2 cellular contexts compared by ENCODE assay signal in genomic region chr6:35747877-35748276, GRCh38.
TF ChIP-seq lines count a peak whose summit lies in the region.

No MANE protein-coding gene starts in this region.

TF ChIP-seq in HEK293, 187 proteins besides CTCF, POLR2A, EP300 and RAD21:
- TF ChIP-seq ZNF146 (tag by site-specific recombination; IDR thresholded peaks at IDR 0.05) (no peak), SETDB1 (IDR thresholded peaks at IDR 0.05; ENCODE audit: insufficient read length, low read length) (peak; percentile 57), ZBTB8A (tag by site-specific recombination; IDR thresholded peaks at IDR 0.05) (no peak), ZNF324 (tag by site-specific recombination; IDR thresholded peaks at IDR 0.05) (no peak), ZNF791 (tag by site-specific recombination; IDR thresholded peaks at IDR 0.05) (no peak), BCL11B (tag by site-specific recombination; IDR thresholded peaks at IDR 0.05; ENCODE audit: low read depth) (no peak), ZNF140 (tag by site-specific recombination; IDR thresholded peaks at IDR 0.05) (no peak)

TF ChIP-seq in K562, 482 proteins besides CTCF, POLR2A, EP300 and RAD21:
- peak in 1 of 2 experiments; percentile 29; a peak in 1 of 3 replicates for TF ChIP-seq CBX3 (IDR thresholded peaks at IDR 0.05; ENCODE audit: borderline replicate concordance in 1 of 2, low read length in 2 of 2)
- TF ChIP-seq SREBF1 (IDR thresholded peaks at IDR 0.05; ENCODE audit: borderline replicate concordance, low read depth, low read length) = no peak
- TF ChIP-seq RBM25 (IDR thresholded peaks at IDR 0.05; ENCODE audit: low read depth, low read length, severe bottlenecking) = peak; percentile 68
- no peak for TF ChIP-seq REST (CRISPR knock-in tag; IDR thresholded peaks at IDR 0.05; ENCODE audit: low read depth)
